Comparison of ENCODE assay signal across 11 cellular contexts in genomic region chr6:45713981-45714685, GRCh38.
DNase-seq lines count a peak whose midpoint lies in the region; ATAC-seq, FAIRE-seq and TF ChIP-seq lines count a peak whose summit lies in the region.
"Had no signal": no experiment of that assay in that cellular context is flagged by ENCODE, and none has a peak within 500 bp of the region (broad histone marks: within the 10 kb centered on the region; RNA-seq: fewer than 3 reads in every experiment).

No MANE protein-coding gene starts in this region.

- H3K4me1 ChIP-seq in PC-9 (replicated peaks; ENCODE audit: insufficient read depth) (peaks cover 32% of the 10 kb centered on the region), GM12878 (ENCODE audit: control insufficient read depth, insufficient read depth, low read length) (peaks cover 20% of the 10 kb centered on the region), skeletal muscle satellite cell (ENCODE audit: control insufficient read depth, insufficient read depth, low read length) (peaks cover 54% of the 10 kb centered on the region)

- no peak for FAIRE-seq in GM12878 (lab: Jason Lieb, UNC)

- no peaks in the 10 kb centered on the region for H3K27me3 Mint-ChIP-seq in activated T-cell treated with anti-CD3 and anti-CD28 coated beads, Interleukin-2, amount 50 U/mL, for 24 hours

- peaks cover 2% of the 10 kb centered on the region for H3K9me3 Mint-ChIP-seq in activated T-cell treated with anti-CD3 and anti-CD28 coated beads, Interleukin-2, amount 50 U/mL, for 24 hours

- SMC1A ChIA-PET in GM12878 (lab: Charles Lee; ENCODE audit: uncharacterized antibody, unreplicated experiment) = interaction anchor here (0.6 to 2.5 kb wide), 53 partner anchors 8 to 1238 kb away, joined by 3 to 47 read pairs (median 4); partner anchors contain the start of gene SUPT3H

- DNase-seq in activated T-cell treated with anti-CD3 and anti-CD28 coated beads, Interleukin-2, amount 50 U/mL, for 24 hours = no peak
- DNase-seq in activated T-cell treated with anti-CD3 and anti-CD28 coated beads for 4 hours (no peak), PC-9 (no peak), GM12878 (ENCODE audit: low read depth, low spot score) (no peak), NCI-H146 (lab: John Stamatoyannopoulos, UW) (no peak)
- DNase-seq: cerebellar nuclear complex, esophagus squamous epithelium, NCI-H1694 had no signal

- TF ChIP-seq RAD21 in GM12878 (IDR thresholded peaks at IDR 0.05; ENCODE audit: insufficient read depth, low read depth, low read length) = no peak

- H3K4me2 ChIP-seq in PC-9 = peak overlapping the region; percentile 35
- peak overlapping the region; percentile 13; the same call in 1 of the 2 replicates for H3K4me2 ChIP-seq in GM12878 (ENCODE audit: control insufficient read depth, insufficient read depth)
- peak overlapping the region; percentile 36 for H3K4me2 ChIP-seq in skeletal muscle satellite cell (ENCODE audit: low read length)

- intact Hi-C loops in PC-9 (cut with micrococcal nuclease; ENCODE audit: unreplicated experiment) (loop anchor here (1.0 to 5.0 kb wide), 9 partner anchors 58 to 1237 kb away; no protein-coding TSS in a partner anchor), GM12878 (cut with micrococcal nuclease; ENCODE audit: unreplicated experiment) (loop anchor here (1.0 to 10.0 kb wide), 5 partner anchors 292 to 1119 kb away; partner anchors contain the start of gene SUPT3H)

- RAD21 ChIA-PET in GM12878 (lab: Charles Lee; ENCODE audit: unreplicated experiment) = interaction anchor here (0.7 to 2.0 kb wide), 47 partner anchors 10 to 1282 kb away, joined by 3 to 34 read pairs (median 4); partner anchors contain the start of gene SUPT3H

- no peaks in the 10 kb centered on the region for H3K36me3 ChIP-seq in PC-9 (ENCODE audit: low read depth)
- H3K36me3 ChIP-seq in GM12878 (ENCODE audit: control insufficient read depth in 2 of 2, insufficient read depth in 2 of 2, low read length in 1 of 2) = no peaks in the 10 kb centered on the region
- no peaks in the 10 kb centered on the region for H3K36me3 ChIP-seq in skeletal muscle satellite cell (ENCODE audit: insufficient read depth, low read length)
- H3K36me3 ChIP-seq: esophagus squamous epithelium had no signal

- H3K9ac ChIP-seq in GM12878 (ENCODE audit: control insufficient read depth, insufficient read depth, low read length) (no peak overlapping the region), skeletal muscle satellite cell (ENCODE audit: low read depth, low read length) (peak overlapping the region; percentile 58)

- CTCF ChIA-PET in PC-9 (lab: Charles Lee) (interaction anchor here (0.6 to 1.5 kb wide), 11 partner anchors 71 to 1239 kb away, joined by 3 to 16 read pairs (median 5); no protein-coding TSS in a partner anchor), GM12878 (lab: Yijun Ruan, JAX) (interaction anchor here (0.6 to 2.7 kb wide), 41 partner anchors 11 to 1238 kb away, joined by 3 to 57 read pairs (median 4); partner anchors contain the start of gene SUPT3H)

- H3K4me3 ChIP-seq in PC-9 (no peak overlapping the region), GM12878 (no peak overlapping the region), skeletal muscle satellite cell (ENCODE audit: low read length) (no peak overlapping the region)

- 43% methylated on average over 11 of the region's 11 CpGs for WGBS in GM12878 (ENCODE audit: insufficient coverage, insufficient replicate concordance, low lambda C conversion rate, missing lambda C conversion rate)

- TF ChIP-seq CTCF in PC-9 (conservative IDR thresholded peaks at IDR 0.05) = no peak
- no peak for TF ChIP-seq CTCF in GM12878 (IDR thresholded peaks at IDR 0.05 in 2 of 3, conservative IDR thresholded peaks at IDR 0.05 in 1 of 3; ENCODE audit: control insufficient read depth in 2 of 3, extremely low read depth in 1 of 3, insufficient read depth in 1 of 3, low read depth in 3 of 3, low read length in 3 of 3)

- ATAC-seq in GM12878 (no peak), HG03045 (IDR thresholded peaks at IDR 0.05; ENCODE audit: unreplicated experiment) (no peak), GM21447 (IDR thresholded peaks at IDR 0.05; ENCODE audit: unreplicated experiment) (no peak)

- TF ChIP-seq EP300 in GM12878 (IDR thresholded peaks at IDR 0.05; ENCODE audit: borderline replicate concordance in 1 of 2, control insufficient read depth in 1 of 2, low read depth in 2 of 2, low read length in 2 of 2) = 0 out of 4 replicates have a peak, but pooled peaks of 1 of the 2 experiments have one; percentile 21

- in situ Hi-C loops in GM12878 (cut with MboI) = no loop called here

- H3K4me1 Mint-ChIP-seq in activated T-cell treated with anti-CD3 and anti-CD28 coated beads, Interleukin-2, amount 50 U/mL, for 24 hours (ENCODE audit: low read depth) = peaks cover 63% of the 10 kb centered on the region

- H3K9me3 ChIP-seq in PC-9 (ENCODE audit: insufficient read depth, low read depth) (no peaks in the 10 kb centered on the region), GM12878 (replicated peaks; ENCODE audit: control insufficient read depth, insufficient read depth, low read length) (no peaks in the 10 kb centered on the region; the same call in 1 of the 3 replicates), skeletal muscle satellite cell (replicated peaks; ENCODE audit: low read length) (no peaks in the 10 kb centered on the region)
- H3K9me3 ChIP-seq: esophagus squamous epithelium had no signal

- no peak for TF ChIP-seq POLR2A in GM12878 (IDR thresholded peaks at IDR 0.05; ENCODE audit: low read depth, low read length)

- no peak overlapping the region for H3K27ac ChIP-seq in PC-9
- no peak overlapping the region for H3K27ac ChIP-seq in GM12878 (ENCODE audit: control insufficient read depth, insufficient read depth)

- H3K4me3 Mint-ChIP-seq in activated T-cell treated with anti-CD3 and anti-CD28 coated beads, Interleukin-2, amount 50 U/mL, for 24 hours = peak overlapping the region; percentile 48

- peaks cover 21% of the 10 kb centered on the region for H3F3A ChIP-seq in PC-9 (ENCODE audit: insufficient read depth, low read depth)

- peak overlapping the region; percentile 97 for H3K27ac Mint-ChIP-seq in activated T-cell treated with anti-CD3 and anti-CD28 coated beads, Interleukin-2, amount 50 U/mL, for 24 hours

- H2AFZ ChIP-seq in PC-9 = no peak overlapping the region
- no peak overlapping the region for H2AFZ ChIP-seq in GM12878 (ENCODE audit: control insufficient read depth, low read depth, low read length)

- no peaks in the 10 kb centered on the region for H4K20me1 ChIP-seq in PC-9 (ENCODE audit: insufficient read depth)
- H4K20me1 ChIP-seq in GM12878 (ENCODE audit: control insufficient read depth, insufficient read depth) = no peaks in the 10 kb centered on the region

- H3K27me3 ChIP-seq in PC-9 (ENCODE audit: insufficient read depth, low read depth) (no peaks in the 10 kb centered on the region), GM12878 (replicated peaks in 1 of 2; ENCODE audit: control insufficient read depth in 2 of 2, insufficient read depth in 2 of 2, low read length in 1 of 2) (no peaks in the 10 kb centered on the region), skeletal muscle satellite cell (ENCODE audit: control insufficient read depth, insufficient read depth, low read length) (no peaks in the 10 kb centered on the region)
- H3K27me3 ChIP-seq: esophagus squamous epithelium had no signal

- POLR2A ChIA-PET in PC-9 (lab: Charles Lee; ENCODE audit: unreplicated experiment) (interaction anchor here (0.7 kb wide), 3 partner anchors 11 to 455 kb away, joined by 3 read pairs; no protein-coding TSS in a partner anchor), GM12878 (lab: Charles Lee) (interaction anchor here (1.0 kb wide), 1 partner anchor 35 kb away, joined by 4 read pairs; no protein-coding TSS in a partner anchor)

- H3K36me3 Mint-ChIP-seq in activated T-cell treated with anti-CD3 and anti-CD28 coated beads, Interleukin-2, amount 50 U/mL, for 24 hours (ENCODE audit: low read depth) = no peaks in the 10 kb centered on the region

- H3K79me2 ChIP-seq in PC-9 (ENCODE audit: low read depth) (no peaks in the 10 kb centered on the region), GM12878 (ENCODE audit: control insufficient read depth, insufficient read depth, low read length) (no peaks in the 10 kb centered on the region)

- H3K9me2 ChIP-seq in PC-9 (ENCODE audit: insufficient read depth) = no peaks in the 10 kb centered on the region

- no TSS peak for BruUV-seq in PC-9 (replicated peaks; lab: Mats Ljungman, UMichigan)
- no TSS peak for BruUV-seq in GM12878 (replicated peaks; lab: Mats Ljungman, UMichigan)

TF ChIP-seq in GM12878, 131 proteins besides CTCF, POLR2A, EP300 and RAD21 (continues in another document):
- TF ChIP-seq NR2C2 (IDR thresholded peaks at IDR 0.05; ENCODE audit: borderline replicate concordance, control insufficient read depth, insufficient read length, low read depth) (no peak), NFYA (IDR thresholded peaks at IDR 0.05; ENCODE audit: borderline replicate concordance, low read depth, low read length) (no peak), E2F8 (IDR thresholded peaks at IDR 0.05; ENCODE audit: low read depth, partially characterized antibody) (no peak), NFIC (IDR thresholded peaks at IDR 0.05; ENCODE audit: low read depth, low read length) (no peak), GATAD2B (conservative IDR thresholded peaks at IDR 0.05; ENCODE audit: low read depth) (no peak)
